ENCODE assay signal across 14 cellular contexts in the genomic region with DNA sequence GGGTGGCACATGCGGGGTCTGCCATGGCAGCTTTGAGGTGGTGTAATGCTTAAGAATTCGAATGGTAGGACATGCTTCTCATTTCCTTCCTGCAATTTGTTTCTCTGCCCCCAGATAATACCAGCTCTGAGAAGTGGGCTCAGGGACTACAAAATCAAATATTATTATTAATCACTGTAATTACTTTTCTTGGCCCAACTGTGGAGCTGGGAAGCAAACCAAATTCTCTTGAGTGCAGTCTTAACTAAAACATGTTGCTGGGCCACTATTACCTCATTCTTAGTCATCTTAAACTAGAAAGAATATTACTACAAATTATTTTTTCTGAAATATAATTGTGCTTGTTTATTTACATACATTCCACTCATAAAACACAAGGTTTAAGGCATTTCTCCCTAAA.
DNase-seq lines count a peak whose midpoint lies in the region; ATAC-seq, FAIRE-seq and TF ChIP-seq lines count a peak whose summit lies in the region.
"Had no signal": no experiment of that assay in that cellular context is flagged by ENCODE, and none has a peak within 500 bp of the region (broad histone marks: within the 10 kb centered on the region; RNA-seq: fewer than 3 reads in every experiment).

No MANE protein-coding gene starts in this region.

- ATAC-seq in GM21619 (IDR thresholded peaks at IDR 0.05; ENCODE audit: unreplicated experiment), result no peak
- no peak for ATAC-seq in HG03039 (IDR thresholded peaks at IDR 0.05; ENCODE audit: unreplicated experiment)
- ATAC-seq: A549; activated naive CD4-positive, alpha-beta T cell treated with anti-CD3 and anti-CD28 coated beads, Interleukin-2, amount 50 U/mL, for 72 hours; HepG2; natural killer cell; stimulated activated naive B cell treated with anti-CD40 and anti-IgM and Interleukin-4, amounts not matched to agents 10 μg/mL and 1 μg/mL and 100 μg/mL, for 72 hours had no signal

- no peak for TF ChIP-seq POLR2A in H54 (IDR thresholded peaks at IDR 0.05; ENCODE audit: low read depth, low read length)

- H3K9me3 ChIP-seq in muscle layer of duodenum (ENCODE audit: control insufficient read depth in 1 of 2, low read length in 2 of 2), result no peaks in the 10 kb centered on the region
- H3K9me3 ChIP-seq: A549 had no signal

- H3K4me3 ChIP-seq in AG04449 (ENCODE audit: low read depth, low read length), result no peak overlapping the region
- no peak overlapping the region for H3K4me3 ChIP-seq in muscle layer of duodenum (ENCODE audit: low read depth in 1 of 2, low read length in 2 of 2)
- H3K4me3 ChIP-seq: A549 had no signal

- no peak for TF ChIP-seq CTCF in AG04449 (IDR thresholded peaks at IDR 0.05; ENCODE audit: insufficient read depth, low read length, missing control alignments)

- CTCF ChIA-PET in AG04449 (lab: Yijun Ruan, JAX), result interaction anchor here (0.7 kb wide), 1 partner anchor 708 kb away, joined by 3 read pairs; no protein-coding TSS in a partner anchor

- POLR2A ChIA-PET in AG04449 (lab: Yijun Ruan, JAX), result no interaction called here

- no peaks in the 10 kb centered on the region for H3K27me3 ChIP-seq in muscle layer of duodenum (ENCODE audit: low read depth, low read length)

- DNase-seq in AG04449 (ENCODE audit: low read depth, low spot score) (peak; percentile 59), RKO (ENCODE audit: low spot score) (peak; percentile 19), epithelial cell of prostate (ENCODE audit: low read depth, low spot score) (no peak), SHP77 treated with DMSO at 0.1 percent for 48 hours (lab: John Stamatoyannopoulos, UW) (no peak), H54 (ENCODE audit: insufficient read length, low spot score) (no peak)
- DNase-seq: natural killer cell; NCI-H2029 treated with DMSO at 0.1 percent for 48 hours; stimulated activated naive B cell treated with anti-CD40 and anti-IgM and Interleukin-4, amounts not matched to agents 10 μg/mL and 1 μg/mL and 100 μg/mL, for 72 hours had no signal

- H3K4me1 ChIP-seq in muscle layer of duodenum (ENCODE audit: control insufficient read depth in 1 of 2, insufficient read depth in 2 of 2, low read length in 2 of 2), result peaks cover 10 to 18% of the 10 kb centered on the region in 2 donors

- H3K36me3 ChIP-seq in muscle layer of duodenum (ENCODE audit: control insufficient read depth in 1 of 2, insufficient read depth in 2 of 2, low read length in 2 of 2), result no peaks in the 10 kb centered on the region

- FAIRE-seq in H54 (lab: Jason Lieb, UNC), result no peak
- FAIRE-seq: A549, HepG2 had no signal

- H3K27ac ChIP-seq in epithelial cell of prostate (peak overlapping the region; percentile 64), muscle layer of duodenum (ENCODE audit: low read length) (peak overlapping the region; percentile 33)
- H3K27ac ChIP-seq: A549 had no signal

Comparison
In these comparisons a context has a peak if more than half of its experiments do, and no peak if none do; other contexts are left out.
1. DNase-seq: peak in AG04449 (single experiment) and RKO (single experiment); none in epithelial cell of prostate (single experiment), SHP77 treated with DMSO at 0.1 percent for 48 hours (single experiment) and H54 (single experiment).